10 cellular contexts compared by ENCODE assay signal in the genomic region with DNA sequence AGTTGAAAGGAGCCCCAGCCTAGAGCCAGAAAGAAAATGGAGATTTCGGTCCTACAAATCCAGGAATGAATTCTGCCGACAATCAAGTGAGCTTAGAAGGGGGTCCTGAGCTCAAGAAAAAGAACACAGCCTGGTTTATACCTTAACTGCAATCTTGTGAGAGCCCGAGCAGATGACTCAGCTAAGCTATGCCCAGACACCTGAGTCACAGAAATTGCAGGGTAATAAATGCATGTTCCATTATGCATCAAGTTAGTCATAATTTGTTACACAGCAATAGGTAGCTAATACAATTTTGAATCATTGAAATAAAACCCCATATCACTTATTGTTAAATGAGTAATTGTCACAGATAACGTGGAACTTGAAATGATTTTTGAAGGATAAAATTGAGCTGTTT.
"Had no signal": no experiment of that assay in that cellular context is flagged by ENCODE, and none has a peak within 500 bp of the region (broad histone marks: within the 10 kb centered on the region; RNA-seq: fewer than 3 reads in every experiment).

No MANE protein-coding gene starts in this region.

- ATAC-seq: activated T-cell treated with anti-CD3 and anti-CD28 coated beads, Interleukin-2, amount 50 U/mL, for 4 hours; gastrocnemius medialis; pancreas; T-helper 17 cell had no signal

- H3K9me3 ChIP-seq: gastrocnemius medialis, pancreas had no signal

- DNase-seq: activated CD4-positive, alpha-beta T cell treated with anti-CD3 and anti-CD28 coated beads, Interleukin-2, amount 10 ng/mL, durations not matched to agents 7 days and 5 days; activated CD4-positive, CD25-positive, alpha-beta regulatory T cell; activated gamma-delta T cell treated with Interleukin-2 at 50 U/mL for 16 hours; activated naive CD8-positive, alpha-beta T cell treated with anti-CD3 and anti-CD28 coated beads for 36 hours; activated T-cell treated with anti-CD3 and anti-CD28 coated beads, Interleukin-2, amount 50 U/mL, for 4 hours; gastrocnemius medialis; kidney; pancreas; stimulated activated CD4-positive, alpha-beta T cell treated with anti-CD3 and anti-CD28 coated beads, Interleukin-4, amount 100 ng/mL, for 24 hours; T-helper 17 cell had no signal

- H3K36me3 ChIP-seq: gastrocnemius medialis, pancreas had no signal

- H3K4me1 ChIP-seq: gastrocnemius medialis, pancreas had no signal

- H3K27me3 ChIP-seq: gastrocnemius medialis, pancreas had no signal

- H3K4me3 ChIP-seq: gastrocnemius medialis, pancreas had no signal

- H3K27ac ChIP-seq: gastrocnemius medialis, pancreas had no signal
